8 cellular contexts compared by ENCODE assay signal in the genomic region with DNA sequence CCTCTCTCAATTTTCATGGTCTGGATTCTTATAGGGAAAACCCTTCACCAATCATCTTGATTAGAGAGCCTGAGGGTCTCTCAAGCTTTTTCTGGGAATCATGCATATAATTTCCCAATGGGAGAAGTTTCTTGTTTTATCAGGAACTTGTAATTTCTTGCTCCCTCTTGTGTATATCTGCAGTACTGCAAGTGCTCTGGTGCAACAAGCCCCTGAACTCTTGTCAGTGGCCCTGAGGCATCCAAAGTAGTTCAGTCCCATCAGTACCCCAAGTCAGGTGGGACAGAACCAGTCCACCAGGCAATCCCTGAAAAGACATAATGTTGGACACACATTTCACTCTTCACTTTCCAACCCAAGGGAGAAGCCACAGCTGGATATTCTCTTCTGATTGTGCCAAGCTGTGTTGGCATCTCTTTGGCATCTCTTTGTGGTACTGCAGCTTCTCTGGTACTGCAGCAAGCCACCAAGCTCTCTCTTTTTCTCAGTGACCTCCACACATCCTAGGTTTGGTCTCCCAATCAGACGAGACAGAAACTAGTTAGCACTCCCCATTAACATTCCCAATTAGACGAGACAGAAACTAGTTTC.
DNase-seq lines count a peak whose midpoint lies in the region; ATAC-seq and TF ChIP-seq lines count a peak whose summit lies in the region.

No MANE protein-coding gene starts in this region.

- H3K4me3 ChIP-seq in OCI-LY7 (ENCODE audit: low read depth, low read length, poor library complexity, severe bottlenecking) (no peak overlapping the region), endodermal cell (ENCODE audit: low read length) (no peak overlapping the region)
- no peak overlapping the region for H3K4me3 ChIP-seq in naive thymus-derived CD4-positive, alpha-beta T cell (ENCODE audit: low read length)

- no peaks in the 10 kb centered on the region for H3K36me3 ChIP-seq in OCI-LY7 (ENCODE audit: insufficient read depth, low read length)
- H3K36me3 ChIP-seq in endodermal cell (ENCODE audit: control insufficient read depth, insufficient read depth, low read length): no peaks in the 10 kb centered on the region
- no peaks in the 10 kb centered on the region for H3K36me3 ChIP-seq in naive thymus-derived CD4-positive, alpha-beta T cell (ENCODE audit: control insufficient read depth in 2 of 3, insufficient read depth in 3 of 3, low read length in 3 of 3)

- TF ChIP-seq CTCF in GM13976 (IDR thresholded peaks at IDR 0.05; ENCODE audit: borderline replicate concordance, control extremely low read depth, extremely low read depth, insufficient read depth, missing control alignments) (peak; percentile 52), OCI-LY7 (conservative IDR thresholded peaks at IDR 0.05; ENCODE audit: low read length) (peak; percentile 84), endodermal cell (conservative IDR thresholded peaks at IDR 0.05) (peak; percentile 88)

- DNase-seq in AG08395 (ENCODE audit: low spot score) (peak; percentile 38), GM13976 (ENCODE audit: low spot score) (no peak), OCI-LY7 (ENCODE audit: low spot score) (peak; percentile 36), endodermal cell (peak; percentile 81), occipital lobe (lab: John Stamatoyannopoulos, UW) (peak; percentile 1)
- DNase-seq in naive thymus-derived CD4-positive, alpha-beta T cell: no peak

- H3K27ac Mint-ChIP-seq in endodermal cell: no peak overlapping the region
- H3K27ac Mint-ChIP-seq in naive thymus-derived CD4-positive, alpha-beta T cell: no peak overlapping the region

- H3K9me2 ChIP-seq in OCI-LY7 (ENCODE audit: insufficient read depth, low read length): no peaks in the 10 kb centered on the region

- ATAC-seq in HG03378 (IDR thresholded peaks at IDR 0.05; ENCODE audit: unreplicated experiment) (peak; percentile 50), HG03045 (IDR thresholded peaks at IDR 0.05; ENCODE audit: unreplicated experiment) (no peak)
- no peak for ATAC-seq in naive thymus-derived CD4-positive, alpha-beta T cell

- WGBS in endodermal cell (ENCODE audit: insufficient coverage in 1 of 2, insufficient read length in 1 of 2), 2 experiments: 75 to 77% methylated on average over 2 of the region's 2 CpGs

- POLR2A ChIA-PET in OCI-LY7 (lab: Charles Lee): no interaction called here
- POLR2A ChIA-PET in naive thymus-derived CD4-positive, alpha-beta T cell (lab: Charles Lee): no interaction called here

- H3K4me1 ChIP-seq in OCI-LY7 (ENCODE audit: insufficient read depth, low read length, poor library complexity, severe bottlenecking): no peaks in the 10 kb centered on the region
- no peaks in the 10 kb centered on the region for H3K4me1 ChIP-seq in endodermal cell (ENCODE audit: control insufficient read depth, insufficient read depth, low read length)
- H3K4me1 ChIP-seq in naive thymus-derived CD4-positive, alpha-beta T cell (ENCODE audit: control insufficient read depth in 2 of 2, insufficient read depth in 2 of 2, low read length in 2 of 2): no peaks in the 10 kb centered on the region

- CTCF ChIA-PET in OCI-LY7 (lab: Charles Lee; ENCODE audit: unreplicated experiment): no interaction called here
- CTCF ChIA-PET in naive thymus-derived CD4-positive, alpha-beta T cell (lab: Charles Lee): no interaction called here

- H3K9me3 ChIP-seq in OCI-LY7 (ENCODE audit: low read length) (no peaks in the 10 kb centered on the region), endodermal cell (ENCODE audit: control insufficient read depth, low read length) (peaks cover 6% of the 10 kb centered on the region)
- H3K9me3 ChIP-seq in naive thymus-derived CD4-positive, alpha-beta T cell (ENCODE audit: control insufficient read depth in 2 of 3, low read length in 3 of 3): no peaks in the 10 kb centered on the region

- H3K9me3 Mint-ChIP-seq in endodermal cell: no peaks in the 10 kb centered on the region
- H3K9me3 Mint-ChIP-seq in naive thymus-derived CD4-positive, alpha-beta T cell: peaks cover 0 to 15% (median 4%) of the 10 kb centered on the region in 11 donors

- no TSS peak for BruUV-seq in OCI-LY7 (replicated peaks; lab: Mats Ljungman, UMichigan)

- intact Hi-C loops in OCI-LY7 (cut with micrococcal nuclease; ENCODE audit: unreplicated experiment): loop anchor here (10.0 kb wide), 1 partner anchor 547 kb away; no protein-coding TSS in a partner anchor
- intact Hi-C loops in naive thymus-derived CD4-positive, alpha-beta T cell (cut with micrococcal nuclease): no loop called here

- H3K4me1 Mint-ChIP-seq in endodermal cell: no peaks in the 10 kb centered on the region
- no peaks in the 10 kb centered on the region for H3K4me1 Mint-ChIP-seq in naive thymus-derived CD4-positive, alpha-beta T cell

- no peak overlapping the region for H3K4me2 ChIP-seq in OCI-LY7 (ENCODE audit: low read length)

- no peaks in the 10 kb centered on the region for H4K20me1 ChIP-seq in OCI-LY7 (ENCODE audit: insufficient read depth, low read length)

- no peak overlapping the region for H3K9ac ChIP-seq in endodermal cell (ENCODE audit: extremely low read depth, low read length, poor library complexity, severe bottlenecking)

- H2AFZ ChIP-seq in OCI-LY7 (ENCODE audit: low read length): no peak overlapping the region

- no peaks in the 10 kb centered on the region for H3K36me3 Mint-ChIP-seq in endodermal cell (ENCODE audit: low read depth)
- no peaks in the 10 kb centered on the region for H3K36me3 Mint-ChIP-seq in naive thymus-derived CD4-positive, alpha-beta T cell

- no peaks in the 10 kb centered on the region for H3K27me3 ChIP-seq in endodermal cell (ENCODE audit: control insufficient read depth, insufficient read depth, low read length, poor library complexity, severe bottlenecking)
- no peaks in the 10 kb centered on the region for H3K27me3 ChIP-seq in naive thymus-derived CD4-positive, alpha-beta T cell (ENCODE audit: control insufficient read depth in 2 of 2, insufficient read depth in 2 of 2, low read length in 2 of 2)

- H3K27ac ChIP-seq in OCI-LY7 (ENCODE audit: low read depth, low read length, poor library complexity, severe bottlenecking): no peak overlapping the region
- H3K27ac ChIP-seq in endodermal cell (ENCODE audit: low read depth, low read length): no peak overlapping the region
- H3K27ac ChIP-seq in naive thymus-derived CD4-positive, alpha-beta T cell (ENCODE audit: low read depth, low read length): no peak overlapping the region

- H3K27me3 Mint-ChIP-seq in endodermal cell (ENCODE audit: insufficient read depth): no peaks in the 10 kb centered on the region
- H3K27me3 Mint-ChIP-seq in naive thymus-derived CD4-positive, alpha-beta T cell: no peaks in the 10 kb centered on the region

- in situ Hi-C loops in GM13976 (cut with MboI; ENCODE audit: low sequenced_read_pairs, unreplicated experiment): no loop called here

- H3K4me3 Mint-ChIP-seq in endodermal cell: no peak overlapping the region
- H3K4me3 Mint-ChIP-seq in naive thymus-derived CD4-positive, alpha-beta T cell: no peak overlapping the region

- no peaks in the 10 kb centered on the region for H3K79me2 ChIP-seq in OCI-LY7 (ENCODE audit: insufficient read depth, low read depth, low read length)

Comparison
In these comparisons a context has a peak if more than half of its experiments do, and no peak if none do; other contexts are left out.
1. DNase-seq: peak in AG08395 (single experiment), OCI-LY7 (single experiment), endodermal cell (single experiment) and occipital lobe (single experiment); none in GM13976 (single experiment) and naive thymus-derived CD4-positive, alpha-beta T cell (0 of 9).
2. Peak in every context shown above with its lines, with median percentiles within 50 percentile points of each other: CTCF ChIP-seq.